4 cellular contexts compared by ENCODE assay signal in the genomic region with DNA sequence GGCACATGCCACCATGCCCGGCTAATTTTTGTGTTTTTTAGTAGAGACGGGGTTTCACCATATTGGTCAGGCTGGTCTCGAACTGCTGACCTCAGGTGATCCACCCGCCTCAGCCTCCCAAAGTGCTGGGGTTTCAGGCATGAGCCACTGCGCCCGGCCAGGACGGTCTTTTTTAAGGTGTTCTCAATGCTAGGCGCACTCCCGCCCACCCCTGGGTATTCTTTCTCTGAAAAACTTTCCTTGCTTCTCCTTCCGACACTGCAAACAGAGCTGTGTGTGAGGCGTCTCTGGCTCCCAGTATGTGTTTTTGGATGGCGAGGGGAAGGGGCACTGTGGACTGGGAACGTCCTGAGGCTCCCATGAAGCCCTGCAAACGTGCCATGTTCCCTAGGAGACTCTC. TPM values are rescaled to one million over a fixed set of nuclear protein-coding genes. Genes with fewer than 3 reads are reported as not detected.
"Had no signal": no experiment of that assay in that cellular context is flagged by ENCODE, and none has a peak within 500 bp of the region (broad histone marks: within the 10 kb centered on the region; RNA-seq: fewer than 3 reads in every experiment).

No MANE protein-coding gene starts in this region.

RNA-seq across cellular contexts. Expression of gene RASL10A, which starts 2.3 kb away (rescaled TPM):
- total RNA-seq: activated naive CD4-positive, alpha-beta T cell treated with anti-CD3 and anti-CD28 coated beads for 36 hours; ascending aorta; bronchial epithelial cell; cerebellum had no signal
